ENCODE assay signal across 12 cellular contexts in the genomic region with DNA sequence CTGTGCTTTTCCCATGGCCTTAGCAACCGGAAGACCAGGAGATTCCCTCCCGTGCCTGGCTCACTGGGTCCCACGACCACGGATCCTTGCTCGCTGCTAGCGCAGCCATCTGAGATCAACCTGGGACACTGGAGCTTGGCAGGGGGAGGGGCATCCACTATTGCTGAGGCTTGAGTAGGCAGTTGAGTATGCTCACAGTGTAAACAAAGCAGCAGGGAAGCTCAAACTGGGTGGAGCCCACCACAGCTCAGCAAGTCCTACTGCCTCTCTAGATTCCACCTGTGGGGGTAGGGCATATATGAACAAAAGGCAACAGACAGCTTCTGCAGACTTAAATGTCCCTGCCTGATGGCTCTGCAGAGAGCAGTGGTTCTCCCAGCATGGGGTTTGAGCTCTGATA.
"Had no signal": no experiment of that assay in that cellular context is flagged by ENCODE, and none has a peak within 500 bp of the region (broad histone marks: within the 10 kb centered on the region; RNA-seq: fewer than 3 reads in every experiment).

No MANE protein-coding gene starts in this region.

- H3K27me3 ChIP-seq: colonic mucosa, neutrophil, stomach had no signal

- H3K4me3 ChIP-seq: colonic mucosa, mucosa of descending colon, stomach, thoracic aorta had no signal

- H3K27ac ChIP-seq: colonic mucosa, neutrophil, stomach, thoracic aorta had no signal

- H3K4me1 ChIP-seq: colonic mucosa, stomach had no signal

- H3K9me3 ChIP-seq: colonic mucosa, neutrophil, thoracic aorta had no signal

- DNase-seq: activated CD4-positive, alpha-beta T cell treated with anti-CD3 and anti-CD28 coated beads, Interleukin-2, amount 50 U/mL, for 1 hour; activated CD8-positive, alpha-beta memory T cell treated with anti-CD3 and anti-CD28 coated beads for 24 hours; activated gamma-delta T cell treated with Interleukin-2 at 50 U/mL for 16 hours; amniotic stem cell; colonic mucosa; mammary epithelial cell; naive thymus-derived CD4-positive, alpha-beta T cell; stimulated activated CD4-positive, alpha-beta T cell treated with anti-CD3 and anti-CD28 coated beads, Interleukin-1b, Interleukin-23, amount 100 ng/mL, for 48 hours; stomach had no signal

- H3K36me3 ChIP-seq: colonic mucosa, neutrophil, stomach, thoracic aorta had no signal
